In the genomic region with DNA sequence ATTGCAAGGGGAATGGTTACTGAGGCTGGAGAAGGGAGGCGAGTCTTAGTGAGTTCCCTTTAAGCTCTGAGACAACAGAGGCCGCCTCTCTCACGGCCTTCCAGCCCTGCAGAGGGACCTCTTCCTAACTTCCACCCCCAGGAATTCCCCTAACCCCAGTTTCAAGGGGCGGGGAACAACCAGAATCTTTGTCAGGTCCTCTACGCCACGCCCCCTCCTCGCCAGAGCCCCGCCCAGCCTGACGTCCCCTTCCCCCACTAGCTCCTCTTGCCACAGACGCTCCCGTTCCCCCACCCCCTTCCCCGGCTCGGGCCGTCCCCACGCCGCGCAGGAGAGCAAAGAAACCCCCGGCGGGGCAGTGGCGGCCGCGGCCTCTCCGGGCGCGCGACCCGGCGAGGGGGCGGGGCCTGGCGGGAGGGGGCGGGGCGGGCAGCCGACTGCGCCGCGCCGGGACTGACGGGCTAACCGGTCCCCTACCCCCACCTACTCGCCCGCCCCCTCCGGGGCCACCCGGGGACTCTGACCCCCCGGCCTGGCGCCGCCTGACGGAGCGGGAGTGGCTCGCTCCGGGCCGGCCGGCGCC, we compare ENCODE assay signal across 8 cellular contexts. TPM values are rescaled to one million over a fixed set of nuclear protein-coding genes. Genes with fewer than 3 reads are reported as not detected.
DNase-seq lines count a peak whose midpoint lies in the region; ATAC-seq and TF ChIP-seq lines count a peak whose summit lies in the region.

No MANE protein-coding gene starts in this region.

- DNase-seq in DMS53 (lab: John Stamatoyannopoulos, UW) (peak; percentile 94), SHP77 treated with DMSO at 0.1 percent for 48 hours (lab: John Stamatoyannopoulos, UW) (peak; percentile 16), activated gamma-delta T cell (lab: John Stamatoyannopoulos, UW) (peak; percentile 91), foreskin fibroblast (peak; percentile 77 to 91), neural crest cell (ENCODE audit: low read depth, low spot score) (peak; percentile 94)
- DNase-seq in stimulated activated naive CD8-positive, alpha-beta T cell treated with anti-CD3 and anti-CD28 coated beads, Interleukin-15, amount 100 ng/mL, for 72 hours: peak; percentile 92 to 96

- H3K27me3 Mint-ChIP-seq in neural crest cell (ENCODE audit: low read depth): no peaks in the 10 kb centered on the region
- H3K27me3 Mint-ChIP-seq in stimulated activated naive CD8-positive, alpha-beta T cell treated with anti-CD3 and anti-CD28 coated beads, Interleukin-15, amount 100 ng/mL, for 72 hours: no peaks in the 10 kb centered on the region

- H3K27me3 ChIP-seq in KMS-11 (ENCODE audit: insufficient read depth, low read depth): no peaks in the 10 kb centered on the region

- H3K4me3 Mint-ChIP-seq in neural crest cell: peak overlapping the region; percentile 97
- peak overlapping the region; percentile 86 to 87 for H3K4me3 Mint-ChIP-seq in stimulated activated naive CD8-positive, alpha-beta T cell treated with anti-CD3 and anti-CD28 coated beads, Interleukin-15, amount 100 ng/mL, for 72 hours

- peak; percentile 70 for ATAC-seq in GM21717 (IDR thresholded peaks at IDR 0.05; ENCODE audit: unreplicated experiment)
- peak; percentile 89 for ATAC-seq in stimulated activated naive CD8-positive, alpha-beta T cell treated with anti-CD3 and anti-CD28 coated beads, Interleukin-15, amount 100 ng/mL, for 72 hours

- peaks cover 25% of the 10 kb centered on the region for H3K4me1 ChIP-seq in KMS-11 (ENCODE audit: low read depth, poor library complexity, severe bottlenecking)

- H3K9ac ChIP-seq in KMS-11: peak overlapping the region; percentile 44; the same call in 1 of the 2 replicates

- TF ChIP-seq CTCF in KMS-11 (conservative IDR thresholded peaks at IDR 0.05; ENCODE audit: low read depth, low read length): no peak
- no peak for TF ChIP-seq CTCF in foreskin fibroblast (IDR thresholded peaks at IDR 0.05; ENCODE audit: low read depth, low read length)
- no peak for TF ChIP-seq CTCF in neural crest cell (conservative IDR thresholded peaks at IDR 0.05)

- H3K4me3 ChIP-seq in KMS-11 (IDR thresholded peaks at IDR 0.05; ENCODE audit: insufficient read depth, low read depth, low read length): no peak overlapping the region
- peak overlapping the region; percentile 69 to 79 for H3K4me3 ChIP-seq in foreskin fibroblast (ENCODE audit: low read depth in 1 of 2, low read length in 2 of 2)

- H3K4me2 ChIP-seq in KMS-11: peak overlapping the region; percentile 59

- H3K27ac Mint-ChIP-seq in neural crest cell (ENCODE audit: unreplicated experiment): peak overlapping the region; percentile 94
- H3K27ac Mint-ChIP-seq in stimulated activated naive CD8-positive, alpha-beta T cell treated with anti-CD3 and anti-CD28 coated beads, Interleukin-15, amount 100 ng/mL, for 72 hours: peak overlapping the region; percentile 81 to 95

- H3K4me1 Mint-ChIP-seq in neural crest cell: peaks cover 40% of the 10 kb centered on the region
- peaks cover 54% of the 10 kb centered on the region for H3K4me1 Mint-ChIP-seq in stimulated activated naive CD8-positive, alpha-beta T cell treated with anti-CD3 and anti-CD28 coated beads, Interleukin-15, amount 100 ng/mL, for 72 hours

- H3K27ac ChIP-seq in KMS-11: peak overlapping the region; percentile 46

- peak overlapping the region; percentile 55 for H2AFZ ChIP-seq in KMS-11 (ENCODE audit: low read depth)

- H3K79me2 ChIP-seq in KMS-11 (ENCODE audit: insufficient read depth, low read depth): no peaks in the 10 kb centered on the region

- H3K36me3 ChIP-seq in KMS-11 (ENCODE audit: insufficient read depth): no peaks in the 10 kb centered on the region

- H4K20me1 ChIP-seq in KMS-11 (ENCODE audit: insufficient read depth): no peaks in the 10 kb centered on the region

- H3K36me3 Mint-ChIP-seq in neural crest cell (ENCODE audit: low read depth): no peaks in the 10 kb centered on the region

- no peaks in the 10 kb centered on the region for H3K9me3 Mint-ChIP-seq in neural crest cell
- no peaks in the 10 kb centered on the region for H3K9me3 Mint-ChIP-seq in stimulated activated naive CD8-positive, alpha-beta T cell treated with anti-CD3 and anti-CD28 coated beads, Interleukin-15, amount 100 ng/mL, for 72 hours

RNA-seq across cellular contexts. Expression of gene TMEM156, which starts 12.2 kb away (rescaled TPM):
- total RNA-seq in neural crest cell: not detected in 2 replicates

RNA-seq across cellular contexts. Expression of gene KLHL5, which starts 17.6 kb away (rescaled TPM):
- total RNA-seq in neural crest cell: 30.2 and 30.6 TPM in 2 replicates

Comparison
In these comparisons a context has a peak if more than half of its experiments do, and no peak if none do; other contexts are left out.
1. DNase-seq: peak in every context shown above with its lines; median percentile 94 in DMS53; 94 in neural crest cell; 94 in stimulated activated naive CD8-positive, alpha-beta T cell treated with anti-CD3 and anti-CD28 coated beads, Interleukin-15, amount 100 ng/mL, for 72 hours; 91 in activated gamma-delta T cell; 84 in foreskin fibroblast; 16 in SHP77 treated with DMSO at 0.1 percent for 48 hours.